In the genomic region with DNA sequence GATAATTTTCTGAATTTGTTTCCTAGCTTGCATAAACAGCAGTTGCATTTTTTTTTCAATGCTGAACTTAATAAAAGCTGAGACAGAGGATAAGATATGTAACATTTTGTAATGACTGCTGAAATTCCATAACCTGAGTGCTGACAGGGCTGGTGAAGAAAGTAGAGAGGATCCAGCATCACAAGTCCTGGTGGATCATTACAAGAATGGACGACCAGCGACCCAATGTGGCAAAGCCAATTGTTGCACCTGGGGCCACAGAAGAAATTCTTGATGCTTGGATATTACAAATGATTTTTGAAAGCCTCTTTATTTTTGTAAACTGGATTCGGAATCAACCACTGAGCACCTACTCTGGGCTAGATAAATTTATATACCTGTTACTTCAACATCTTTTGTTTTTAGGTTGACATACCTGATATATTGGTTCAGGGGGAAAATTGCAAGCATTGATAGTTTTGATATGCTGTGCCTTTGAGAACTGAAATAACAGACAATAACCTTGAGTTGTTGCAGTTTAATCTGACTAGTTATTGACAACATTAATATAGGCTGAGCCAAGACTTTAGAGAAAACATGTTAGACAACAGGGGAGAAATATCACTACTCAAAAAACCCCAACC, we compare ENCODE assay signal across 9 cellular contexts. TPM values are rescaled to one million over a fixed set of nuclear protein-coding genes. Genes with fewer than 3 reads are reported as not detected.
A peak's percentile ranks its signal among the peaks of the same experiment; 100 is the strongest.
DNase-seq lines count a peak whose midpoint lies in the region; ATAC-seq and TF ChIP-seq lines count a peak whose summit lies in the region.
"Had no signal": no experiment of that assay in that cellular context is flagged by ENCODE, and none has a peak within 500 bp of the region (broad histone marks: within the 10 kb centered on the region; RNA-seq: fewer than 3 reads in every experiment).

No MANE protein-coding gene starts in this region.

- H3K27me3 ChIP-seq in CD8-positive, alpha-beta memory T cell (ENCODE audit: insufficient read depth, low read length, poor library complexity, severe bottlenecking), result no peaks in the 10 kb centered on the region
- no peaks in the 10 kb centered on the region for H3K27me3 ChIP-seq in osteoblast (ENCODE audit: insufficient read depth, low read length)

- H2AFZ ChIP-seq in osteoblast (ENCODE audit: low read length), result no peak overlapping the region

- no peaks in the 10 kb centered on the region for H3K9me3 ChIP-seq in CD8-positive, alpha-beta memory T cell (ENCODE audit: low read length)
- no peaks in the 10 kb centered on the region for H3K9me3 ChIP-seq in osteoblast (ENCODE audit: low read depth, low read length)

- peaks cover 5 to 7% of the 10 kb centered on the region in 2 donors for H3K27me3 Mint-ChIP-seq in CD8-positive, alpha-beta memory T cell
- no peaks in the 10 kb centered on the region for H3K27me3 Mint-ChIP-seq in HFFc6 (ENCODE audit: insufficient read depth)

- TF ChIP-seq CTCF in HFFc6 (IDR thresholded peaks at IDR 0.05) (peak; percentile 86), foreskin fibroblast (IDR thresholded peaks at IDR 0.05; ENCODE audit: low read depth, low read length) (peak; percentile 90), osteoblast (IDR thresholded peaks at IDR 0.05; ENCODE audit: extremely low read depth, low read depth, low read length) (peak; percentile 96)

- no peak for ATAC-seq in HG02973 (IDR thresholded peaks at IDR 0.05; ENCODE audit: unreplicated experiment)
- ATAC-seq in HG02642 (IDR thresholded peaks at IDR 0.05; ENCODE audit: poor library complexity, unreplicated experiment), result no peak
- ATAC-seq: T-helper 17 cell had no signal

- H3K79me2 ChIP-seq in osteoblast (ENCODE audit: insufficient read depth, low read length), result peaks cover 4% of the 10 kb centered on the region

- H3K36me3 ChIP-seq in CD8-positive, alpha-beta memory T cell (ENCODE audit: insufficient read depth, low read length), result no peaks in the 10 kb centered on the region
- H3K36me3 ChIP-seq in osteoblast (ENCODE audit: insufficient read depth, low read length), result no peaks in the 10 kb centered on the region

- no peaks in the 10 kb centered on the region for H4K20me1 ChIP-seq in osteoblast (ENCODE audit: insufficient read depth, low read length)

- no peak overlapping the region for H3K27ac Mint-ChIP-seq in CD8-positive, alpha-beta memory T cell
- H3K27ac Mint-ChIP-seq in HFFc6, result no peak overlapping the region
- H3K27ac Mint-ChIP-seq: T-helper 17 cell had no signal

- H3K9me3 Mint-ChIP-seq in CD8-positive, alpha-beta memory T cell, result no peaks in the 10 kb centered on the region
- H3K9me3 Mint-ChIP-seq in HFFc6, result no peaks in the 10 kb centered on the region

- H3K4me2 ChIP-seq in osteoblast (ENCODE audit: insufficient read depth, low read length), result no peak overlapping the region

- peak in 4 of 5 donors; percentile 7 to 56 (median 10) for DNase-seq in CD8-positive, alpha-beta memory T cell
- DNase-seq in HFFc6 (peak; percentile 69), NCI-H82 (lab: John Stamatoyannopoulos, UW) (peak; percentile 87), foreskin fibroblast (peak; percentile 65 to 87), osteoblast (ENCODE audit: insufficient read length, low spot score, missing footprints) (peak; percentile 90)
- DNase-seq in activated T-cell treated with anti-CD3 and anti-CD28 coated beads, Interleukin-2, amount 50 U/mL, for 1 hour, result peak; percentile 38

- H3K4me1 ChIP-seq in CD8-positive, alpha-beta memory T cell (ENCODE audit: insufficient read depth, low read length), result peaks cover 4% of the 10 kb centered on the region
- peaks cover 3% of the 10 kb centered on the region for H3K4me1 ChIP-seq in osteoblast (ENCODE audit: insufficient read depth, low read length)

- POLR2A ChIA-PET in CD8-positive, alpha-beta memory T cell (lab: Charles Lee), result no interaction called here

- CTCF ChIA-PET in CD8-positive, alpha-beta memory T cell (lab: Charles Lee), result no interaction called here

- H3K27ac ChIP-seq in CD8-positive, alpha-beta memory T cell (ENCODE audit: low read depth, low read length), result no peak overlapping the region
- H3K27ac ChIP-seq in osteoblast (ENCODE audit: low read depth, low read length), result no peak overlapping the region

- peaks cover 5 to 11% (median 10%) of the 10 kb centered on the region in 3 donors for H3K4me1 Mint-ChIP-seq in CD8-positive, alpha-beta memory T cell
- H3K4me1 Mint-ChIP-seq in HFFc6 (ENCODE audit: low read depth), result peaks cover 10% of the 10 kb centered on the region; the same call in 1 of the 2 replicates

- peak overlapping the region in 1 of 7 donors; percentile 53 for H3K4me3 Mint-ChIP-seq in CD8-positive, alpha-beta memory T cell
- H3K4me3 Mint-ChIP-seq in HFFc6, result no peak overlapping the region
- H3K4me3 Mint-ChIP-seq: T-helper 17 cell had no signal

- no peak overlapping the region for H3K4me3 ChIP-seq in CD8-positive, alpha-beta memory T cell (ENCODE audit: low read length)
- no peak overlapping the region for H3K4me3 ChIP-seq in foreskin fibroblast (ENCODE audit: low read depth in 1 of 2, low read length in 2 of 2)
- H3K4me3 ChIP-seq in osteoblast (ENCODE audit: insufficient read depth, low read length), result no peak overlapping the region

- peaks cover 0 to 9% (median 0%) of the 10 kb centered on the region in 3 donors for H3K36me3 Mint-ChIP-seq in CD8-positive, alpha-beta memory T cell
- H3K36me3 Mint-ChIP-seq in HFFc6 (ENCODE audit: low read depth), result no peaks in the 10 kb centered on the region

RNA-seq across cellular contexts. Expression of a gene that starts 3.9 kb away (rescaled TPM):
- total RNA-seq in CD8-positive, alpha-beta memory T cell, result 100 to 1,000 TPM in 1 of 2 experiments, 10 to 100 TPM in 1; 96.9 to 107 TPM
- polyA plus RNA-seq in CD8-positive, alpha-beta memory T cell, result 46.8 TPM
- total RNA-seq in HFFc6 (2021; fragmentation: NEBNext Ultra II Directional; extraction: Animal tissue kit (Norgen Biotek cat#: 25700)), result 10 to 100 TPM; 39.6 to 64.6 (median 59.4) TPM
- 36.8 and 42.0 TPM in 2 replicates for total RNA-seq in osteoblast

RNA-seq across cellular contexts. Expression of a gene that starts 45.6 kb away (rescaled TPM):
- 10 to 100 TPM; 68.5 to 73.0 TPM for total RNA-seq in CD8-positive, alpha-beta memory T cell
- polyA plus RNA-seq in CD8-positive, alpha-beta memory T cell, result 51.7 TPM
- total RNA-seq in HFFc6 (2021; fragmentation: NEBNext Ultra II Directional; extraction: Animal tissue kit (Norgen Biotek cat#: 25700)), result 10 to 100 TPM; 49.4 to 59.7 (median 56.0) TPM
- total RNA-seq in osteoblast, result 32.2 and 33.6 TPM in 2 replicates

RNA-seq across cellular contexts. Expression of a gene that starts 45.7 kb away (rescaled TPM):
- total RNA-seq in CD8-positive, alpha-beta memory T cell, result 100 to 1,000 TPM; 110 to 126 TPM
- polyA plus RNA-seq in CD8-positive, alpha-beta memory T cell, result 66.5 TPM
- 100 to 1,000 TPM in 4 of 6 experiments, 10 to 100 TPM in 2; 91.3 to 114 (median 102) TPM for total RNA-seq in HFFc6 (2021; fragmentation: NEBNext Ultra II Directional; extraction: Animal tissue kit (Norgen Biotek cat#: 25700))
- 103 and 108 TPM in 2 replicates for total RNA-seq in osteoblast

Comparison
In these comparisons a context has a peak if more than half of its experiments do, and no peak if none do; other contexts are left out.
1. DNase-seq: peak in every context shown above with its lines; median percentile 90 in osteoblast; 87 in NCI-H82; 76 in foreskin fibroblast; 69 in HFFc6; 38 in activated T-cell treated with anti-CD3 and anti-CD28 coated beads, Interleukin-2, amount 50 U/mL, for 1 hour; 10 in CD8-positive, alpha-beta memory T cell.